19 cellular contexts compared by ENCODE assay signal in genomic region chr6:125274935-125275334, GRCh38.
"Had no signal": no experiment of that assay in that cellular context is flagged by ENCODE, and none has a peak within 500 bp of the region (broad histone marks: within the 10 kb centered on the region; RNA-seq: fewer than 3 reads in every experiment).

No MANE protein-coding gene starts in this region.

- H3K9me3 ChIP-seq: colonic mucosa, gastroesophageal sphincter, left lung, ovary, right lobe of liver, spleen, stomach, testis, upper lobe of right lung had no signal

- H3K36me3 ChIP-seq: colonic mucosa, ovary had no signal

- H3K9me3 Mint-ChIP-seq: activated CD4-positive, alpha-beta memory T cell treated with anti-CD3 and anti-CD28 coated beads, Interleukin-2, amount 10 ng/mL, durations not matched to agents 7 days and 5 days; activated T-cell treated with anti-CD3 and anti-CD28 coated beads, Interleukin-2, amount 50 U/mL, for 24 hours; T-helper 1 cell treated with Interleukin-12 subunit alpha and Interleukin-12 subunit beta and Interleukin-4 antibody, amounts not matched to agents 30 μg/mL and 1 μg/mL, for 36 hours; WTC11 had no signal

- H3K27me3 ChIP-seq: colonic mucosa, gastroesophageal sphincter, heart right ventricle, left lung, neural progenitor cell, ovary, right lobe of liver, spleen, stomach, testis, upper lobe of right lung had no signal

- H3K4me3 ChIP-seq: colonic mucosa, gastroesophageal sphincter, heart right ventricle, left lung, neural progenitor cell, ovary, right lobe of liver, spleen, stomach, testis, upper lobe of right lung had no signal

- H3K4me3 Mint-ChIP-seq: activated CD4-positive, alpha-beta memory T cell treated with anti-CD3 and anti-CD28 coated beads, Interleukin-2, amount 10 ng/mL, durations not matched to agents 7 days and 5 days; activated T-cell treated with anti-CD3 and anti-CD28 coated beads, Interleukin-2, amount 50 U/mL, for 24 hours; neural progenitor cell; T-helper 1 cell treated with Interleukin-12 subunit alpha and Interleukin-12 subunit beta and Interleukin-4 antibody, amounts not matched to agents 30 μg/mL and 1 μg/mL, for 36 hours; WTC11 had no signal

- DNase-seq: activated CD4-positive, alpha-beta memory T cell treated with anti-CD3 and anti-CD28 coated beads, Interleukin-2, amount 10 ng/mL, durations not matched to agents 7 days and 5 days; activated CD4-positive, alpha-beta T cell treated with anti-CD3 and anti-CD28 coated beads for 4 hours; activated naive CD4-positive, alpha-beta T cell treated with anti-CD3 and anti-CD28 coated beads, Interleukin-2, amount 50 U/mL, for 16 hours; activated T-cell treated with anti-CD3 and anti-CD28 coated beads, Interleukin-2, amount 50 U/mL, for 24 hours; colonic mucosa; effector memory CD4-positive, alpha-beta T cell; heart right ventricle; left lung; ovary; right lobe of liver; spleen; stomach; testis; upper lobe of right lung had no signal

- H3K27me3 Mint-ChIP-seq: activated CD4-positive, alpha-beta memory T cell treated with anti-CD3 and anti-CD28 coated beads, Interleukin-2, amount 10 ng/mL, durations not matched to agents 7 days and 5 days; activated T-cell treated with anti-CD3 and anti-CD28 coated beads, Interleukin-2, amount 50 U/mL, for 24 hours had no signal

- H3K27ac ChIP-seq: colonic mucosa, gastroesophageal sphincter, left lung, neural progenitor cell, ovary, right lobe of liver, spleen, testis, upper lobe of right lung had no signal

- ATAC-seq: gastroesophageal sphincter, left lung, right lobe of liver, upper lobe of right lung, WTC11 had no signal

- H3K4me1 ChIP-seq: colonic mucosa, gastroesophageal sphincter, left lung, neural progenitor cell, spleen, testis, upper lobe of right lung had no signal

- FAIRE-seq: TTC549 had no signal

- H3K27ac Mint-ChIP-seq: activated CD4-positive, alpha-beta memory T cell treated with anti-CD3 and anti-CD28 coated beads, Interleukin-2, amount 10 ng/mL, durations not matched to agents 7 days and 5 days; activated T-cell treated with anti-CD3 and anti-CD28 coated beads, Interleukin-2, amount 50 U/mL, for 24 hours; neural progenitor cell; T-helper 1 cell treated with Interleukin-12 subunit alpha and Interleukin-12 subunit beta and Interleukin-4 antibody, amounts not matched to agents 30 μg/mL and 1 μg/mL, for 36 hours; WTC11 had no signal
